ENCODE assay signal across 13 cellular contexts in genomic region chr19:2631213-2631821, GRCh38.
DNase-seq lines count a peak whose midpoint lies in the region; ATAC-seq and TF ChIP-seq lines count a peak whose summit lies in the region.
"Had no signal": no experiment of that assay in that cellular context is flagged by ENCODE, and none has a peak within 500 bp of the region (broad histone marks: within the 10 kb centered on the region; RNA-seq: fewer than 3 reads in every experiment).

No MANE protein-coding gene starts in this region.

- no peaks in the 10 kb centered on the region for H3K27me3 Mint-ChIP-seq in effector memory CD8-positive, alpha-beta T cell
- H3K27me3 Mint-ChIP-seq in osteocyte (ENCODE audit: unreplicated experiment): no peaks in the 10 kb centered on the region

- H3K9me3 ChIP-seq in OCI-LY7 (ENCODE audit: low read length) (peaks cover 31% of the 10 kb centered on the region), stomach (peaks cover 0 to 13% (median 5%) of the 10 kb centered on the region in 4 donors)
- H3K9me3 ChIP-seq: transverse colon had no signal

- TF ChIP-seq CTCF in OCI-LY7 (conservative IDR thresholded peaks at IDR 0.05; ENCODE audit: low read length): peak; percentile 61
- TF ChIP-seq CTCF in stomach (IDR thresholded peaks at IDR 0.05): no peak
- no peak for TF ChIP-seq CTCF in osteocyte (IDR thresholded peaks at IDR 0.05)

- DNase-seq in SIG-M5 treated with dmso at 0.1 percent for 504 hours (lab: John Stamatoyannopoulos, UW; ENCODE audit: unreplicated experiment): peak; percentile 53
- DNase-seq in SIG-M5 (lab: John Stamatoyannopoulos, UW): no peak
- peak; percentile 81 for DNase-seq in OCI-LY7 (ENCODE audit: low spot score)
- DNase-seq in effector memory CD8-positive, alpha-beta T cell: no peak
- DNase-seq in stomach: no peak
- no peak for DNase-seq in stimulated activated CD4-positive, alpha-beta T cell treated with anti-CD3 and anti-CD28 coated beads, Interleukin-4, amount 100 ng/mL, for 1 hour
- DNase-seq in osteocyte (ENCODE audit: extremely low spot score, unreplicated experiment): no peak
- no peak for DNase-seq in activated effector memory CD4-positive, alpha-beta T cell treated with anti-CD3 and anti-CD28 coated beads, Interleukin-2, amount 50 U/mL, for 16 hours
- DNase-seq: activated T-cell treated with anti-CD3 and anti-CD28 coated beads, Interleukin-2, amount 50 U/mL, for 4 hours; transverse colon had no signal

- H3K27ac ChIP-seq in OCI-LY7 (ENCODE audit: low read depth, low read length, poor library complexity, severe bottlenecking): peak overlapping the region; percentile 52
- H3K27ac ChIP-seq in stomach: peak overlapping the region in 3 of 5 donors; percentile 2 to 90 (median 79)
- H3K27ac ChIP-seq: KMS-11, SJSA1 had no signal

- H3K9me3 Mint-ChIP-seq in effector memory CD8-positive, alpha-beta T cell: peaks cover 0 to 2% of the 10 kb centered on the region in 2 donors
- H3K9me3 Mint-ChIP-seq in osteocyte (ENCODE audit: unreplicated experiment): peaks cover 10% of the 10 kb centered on the region

- H4K20me1 ChIP-seq in OCI-LY7 (ENCODE audit: insufficient read depth, low read length): no peaks in the 10 kb centered on the region

- no peaks in the 10 kb centered on the region for H3K27me3 ChIP-seq in stomach
- H3K27me3 ChIP-seq: SJSA1, transverse colon had no signal

- peak overlapping the region; percentile 47; the same call in 1 of the 2 replicates for H2AFZ ChIP-seq in OCI-LY7 (ENCODE audit: low read length)

- peaks cover 65% of the 10 kb centered on the region for H3K4me1 ChIP-seq in OCI-LY7 (ENCODE audit: insufficient read depth, low read length, poor library complexity, severe bottlenecking)
- H3K4me1 ChIP-seq in stomach: peaks cover 14 to 69% (median 54%) of the 10 kb centered on the region in 4 donors

- POLR2A ChIA-PET in OCI-LY7 (lab: Charles Lee): no interaction called here

- H3K36me3 ChIP-seq in OCI-LY7 (ENCODE audit: insufficient read depth, low read length): peaks cover 25% of the 10 kb centered on the region
- no peaks in the 10 kb centered on the region for H3K36me3 ChIP-seq in stomach
- H3K36me3 ChIP-seq: SJSA1, transverse colon had no signal

- TF ChIP-seq POLR2A in stomach (IDR thresholded peaks at IDR 0.05): no peak

- WGBS in stomach, 5 donors: 89 to 95% (median 93%) methylated on average over 4 of the region's 4 CpGs

- H3K4me1 Mint-ChIP-seq in effector memory CD8-positive, alpha-beta T cell (ENCODE audit: low read depth in 2 of 2): peaks cover 35 to 40% of the 10 kb centered on the region in 2 donors
- peaks cover 23% of the 10 kb centered on the region for H3K4me1 Mint-ChIP-seq in osteocyte (ENCODE audit: unreplicated experiment)

- H3K9me2 ChIP-seq in OCI-LY7 (ENCODE audit: insufficient read depth, low read length): no peaks in the 10 kb centered on the region

- no peaks in the 10 kb centered on the region for H3K79me2 ChIP-seq in OCI-LY7 (ENCODE audit: insufficient read depth, low read depth, low read length)

- BruUV-seq in OCI-LY7 (replicated peaks; lab: Mats Ljungman, UMichigan): no TSS peak

- TF ChIP-seq EP300 in stomach (IDR thresholded peaks at IDR 0.05): no peak

- peak overlapping the region; percentile 49 for H3K4me2 ChIP-seq in OCI-LY7 (ENCODE audit: low read length)
- H3K4me2 ChIP-seq: KMS-11 had no signal

- H3K4me3 ChIP-seq in OCI-LY7 (ENCODE audit: low read depth, low read length, poor library complexity, severe bottlenecking): no peak overlapping the region
- H3K4me3 ChIP-seq in stomach: no peak overlapping the region
- H3K4me3 ChIP-seq: SJSA1, transverse colon had no signal

- H3K36me3 Mint-ChIP-seq in effector memory CD8-positive, alpha-beta T cell (ENCODE audit: insufficient read depth): peaks cover 27% of the 10 kb centered on the region
- no peaks in the 10 kb centered on the region for H3K36me3 Mint-ChIP-seq in osteocyte (ENCODE audit: unreplicated experiment)

- CTCF ChIA-PET in OCI-LY7 (lab: Charles Lee; ENCODE audit: unreplicated experiment): interaction anchor here (0.8 kb wide), 1 partner anchor 17 kb away, joined by 3 read pairs; no protein-coding TSS in a partner anchor

- H3K4me3 Mint-ChIP-seq in effector memory CD8-positive, alpha-beta T cell: no peak overlapping the region
- H3K4me3 Mint-ChIP-seq in osteocyte (ENCODE audit: unreplicated experiment): no peak overlapping the region
- H3K4me3 Mint-ChIP-seq: activated T-cell treated with anti-CD3 and anti-CD28 coated beads, Interleukin-2, amount 50 U/mL, for 4 hours had no signal

- ATAC-seq in effector memory CD8-positive, alpha-beta T cell (replicated peaks): peak; percentile 34
- ATAC-seq: activated T-cell treated with anti-CD3 and anti-CD28 coated beads, Interleukin-2, amount 50 U/mL, for 4 hours; left lobe of liver had no signal

- H3K27ac Mint-ChIP-seq in effector memory CD8-positive, alpha-beta T cell: peak overlapping the region; percentile 55 to 90
- H3K27ac Mint-ChIP-seq in osteocyte (ENCODE audit: unreplicated experiment): no peak overlapping the region

- intact Hi-C loops in OCI-LY7 (cut with micrococcal nuclease; ENCODE audit: unreplicated experiment) (no loop called here), stomach (cut with DNase I; ENCODE audit: low total_unique reads) (no loop called here)

Comparison
In these comparisons a context has a peak if more than half of its experiments do, and no peak if none do; other contexts are left out.
1. DNase-seq: peak in SIG-M5 treated with dmso at 0.1 percent for 504 hours (single experiment) and OCI-LY7 (single experiment); none in SIG-M5 (single experiment), effector memory CD8-positive, alpha-beta T cell (0 of 3), stomach (single experiment), stimulated activated CD4-positive, alpha-beta T cell treated with anti-CD3 and anti-CD28 coated beads, Interleukin-4, amount 100 ng/mL, for 1 hour (single experiment), osteocyte (single experiment) and activated effector memory CD4-positive, alpha-beta T cell treated with anti-CD3 and anti-CD28 coated beads, Interleukin-2, amount 50 U/mL, for 16 hours (single experiment).